25 cellular contexts compared by ENCODE assay signal in genomic region chr1:243441601-243442000, GRCh38.
"Had no signal": no experiment of that assay in that cellular context is flagged by ENCODE, and none has a peak within 500 bp of the region (broad histone marks: within the 10 kb centered on the region; RNA-seq: fewer than 3 reads in every experiment).

No MANE protein-coding gene starts in this region.

- H3K27me3 ChIP-seq: left lung, right atrium auricular region, right lobe of liver, stomach, testis, thyroid gland, transverse colon, upper lobe of left lung, vagina had no signal

- FAIRE-seq: keratinocyte had no signal

- H3K27ac ChIP-seq: left lung, lower lobe of right lung, parathyroid adenoma, psoas muscle, right atrium auricular region, right lobe of liver, stomach, testis, thyroid gland, transverse colon, upper lobe of left lung, vagina had no signal

- H3K36me3 ChIP-seq: right atrium auricular region, right lobe of liver, transverse colon, vagina had no signal

- H2AFZ ChIP-seq: parathyroid adenoma had no signal

- DNase-seq: hippocampal formation; left colon; left lung; lower lobe of right lung; mammary epithelial cell; mesenchymal stem cell; naive thymus-derived CD8-positive, alpha-beta T cell; nucleus accumbens; psoas muscle; right lobe of liver; stimulated activated CD4-positive, alpha-beta T cell treated with anti-CD3 and anti-CD28 coated beads, Interleukin-12 subunit alpha, Interleukin-12 subunit beta, amount 100 ng/mL, for 4 hours; stimulated activated CD4-positive, alpha-beta T cell treated with anti-CD3 and anti-CD28 coated beads, Interleukin-15, amount 100 ng/mL, for 24 hours; stimulated activated CD4-positive, alpha-beta T cell treated with anti-CD3 and anti-CD28 coated beads, Interleukin-2, amount 100 ng/mL, for 24 hours; stimulated activated CD4-positive, alpha-beta T cell treated with anti-CD3 and anti-CD28 coated beads, Interleukin-4, amount 100 ng/mL, for 1 hour; stimulated activated naive B cell treated with anti-CD40 and anti-IgM and Interleukin-4, amounts not matched to agents 10 μg/mL and 1 μg/mL and 100 μg/mL, for 72 hours; stimulated activated naive CD8-positive, alpha-beta T cell treated with anti-CD3 and anti-CD28 coated beads, Interleukin-15, Interleukin-2, amounts not matched to agents 100 U/mL and 50 U/mL, for 24 hours; stomach; testis; thyroid gland; transverse colon; upper lobe of left lung had no signal

- H3K4me3 ChIP-seq: left lung, lower lobe of right lung, psoas muscle, right atrium auricular region, right lobe of liver, stomach, testis, thyroid gland, transverse colon, upper lobe of left lung, vagina had no signal

- H3K4me1 ChIP-seq: right lobe of liver, testis, thyroid gland, transverse colon, vagina had no signal

- ATAC-seq: left colon; left lung; lower lobe of right lung; naive thymus-derived CD8-positive, alpha-beta T cell; psoas muscle; right lobe of liver; stimulated activated naive B cell treated with anti-CD40 and anti-IgM and Interleukin-4, amounts not matched to agents 10 μg/mL and 1 μg/mL and 100 μg/mL, for 72 hours; stimulated activated naive CD8-positive, alpha-beta T cell treated with anti-CD3 and anti-CD28 coated beads, Interleukin-15, Interleukin-2, amounts not matched to agents 100 U/mL and 50 U/mL, for 24 hours had no signal

- H3K9me3 ChIP-seq: left lung, lower lobe of right lung, psoas muscle, right atrium auricular region, right lobe of liver, stomach, testis, thyroid gland, transverse colon, upper lobe of left lung, vagina had no signal

- H3K79me2 ChIP-seq: parathyroid adenoma had no signal
